In genomic region chr10:102455893-102456471, GRCh38 we compare ENCODE assay signal across 11 cellular contexts. TPM values are rescaled to one million over a fixed set of nuclear protein-coding genes. Genes with fewer than 3 reads are reported as not detected.
DNase-seq lines count a peak whose midpoint lies in the region; ATAC-seq, FAIRE-seq and TF ChIP-seq lines count a peak whose summit lies in the region.
"Had no signal": no experiment of that assay in that cellular context is flagged by ENCODE, and none has a peak within 500 bp of the region (broad histone marks: within the 10 kb centered on the region; RNA-seq: fewer than 3 reads in every experiment).

No MANE protein-coding gene starts in this region.

- no peak overlapping the region for H3K4me3 Mint-ChIP-seq in activated T-cell treated with anti-CD3 and anti-CD28 coated beads, Interleukin-2, amount 50 U/mL, for 72 hours

- no peak overlapping the region for H3K4me3 ChIP-seq in fibroblast of mammary gland (ENCODE audit: control insufficient read depth, low read depth, low read length)
- H3K4me3 ChIP-seq in vagina, result no peak overlapping the region

- DNase-seq in activated T-cell treated with anti-CD3 and anti-CD28 coated beads, Interleukin-2, amount 50 U/mL, for 72 hours, result no peak
- DNase-seq in activated T-cell treated with anti-CD3 and anti-CD28 coated beads, Interleukin-2, amount 50 U/mL, for 1 hour, result no peak
- DNase-seq in RCC 7860 (ENCODE audit: low spot score) (peak; percentile 79), fibroblast of mammary gland (ENCODE audit: low read depth) (peak; percentile 91), stromal cell of bone marrow (ENCODE audit: low read depth) (peak; percentile 82), cerebellum (ENCODE audit: low spot score) (no peak), vagina (ENCODE audit: extremely low spot score in 2 of 2) (no peak)
- DNase-seq: CD4-positive, CD25-positive, alpha-beta regulatory T cell; hippocampal formation; occipital lobe had no signal

- no peaks in the 10 kb centered on the region for H3K4me1 ChIP-seq in vagina

- H3K27me3 Mint-ChIP-seq in activated T-cell treated with anti-CD3 and anti-CD28 coated beads, Interleukin-2, amount 50 U/mL, for 72 hours (ENCODE audit: low read depth), result no peaks in the 10 kb centered on the region

- peaks cover 4 to 10% of the 10 kb centered on the region in 2 donors for H3K36me3 Mint-ChIP-seq in activated T-cell treated with anti-CD3 and anti-CD28 coated beads, Interleukin-2, amount 50 U/mL, for 72 hours (ENCODE audit: insufficient read depth in 2 of 2)

- no peak overlapping the region for H3K27ac ChIP-seq in vagina

- FAIRE-seq in RCC 7860 (lab: Jason Lieb, UNC), result peak; percentile 81

- peak overlapping the region; percentile 35 for H3K27ac Mint-ChIP-seq in activated T-cell treated with anti-CD3 and anti-CD28 coated beads, Interleukin-2, amount 50 U/mL, for 72 hours

- H3K9me3 Mint-ChIP-seq in activated T-cell treated with anti-CD3 and anti-CD28 coated beads, Interleukin-2, amount 50 U/mL, for 72 hours, result no peaks in the 10 kb centered on the region
- H3K9me3 Mint-ChIP-seq: CD4-positive, CD25-positive, alpha-beta regulatory T cell had no signal

- intact Hi-C loops in vagina (cut with DNase I), result no loop called here

- ATAC-seq in activated T-cell treated with anti-CD3 and anti-CD28 coated beads, Interleukin-2, amount 50 U/mL, for 72 hours (replicated peaks in 1 of 2), result no peak
- ATAC-seq in SK-N-SH treated with all-trans-retinoic acid at 6 μM for 48 hours, result no peak

- H3K9me3 ChIP-seq in vagina, result no peaks in the 10 kb centered on the region

- no peaks in the 10 kb centered on the region for H3K27me3 ChIP-seq in vagina

- H3K36me3 ChIP-seq in vagina, result no peaks in the 10 kb centered on the region

- peaks cover 40% of the 10 kb centered on the region for H3K4me1 Mint-ChIP-seq in activated T-cell treated with anti-CD3 and anti-CD28 coated beads, Interleukin-2, amount 50 U/mL, for 72 hours (ENCODE audit: low read depth)

- TF ChIP-seq POLR2A in vagina (IDR thresholded peaks at IDR 0.05), result no peak

- TF ChIP-seq CTCF in fibroblast of mammary gland (conservative IDR thresholded peaks at IDR 0.05; ENCODE audit: control insufficient read depth, insufficient read depth, low read depth, low read length), result no peak
- no peak for TF ChIP-seq CTCF in vagina (IDR thresholded peaks at IDR 0.05)

TF ChIP-seq in SK-N-SH treated with all-trans-retinoic acid at 6 μM for 48 hours, 23 proteins besides CTCF, POLR2A, EP300 and RAD21 (continues in another document):
- TF ChIP-seq, protein P1, sequence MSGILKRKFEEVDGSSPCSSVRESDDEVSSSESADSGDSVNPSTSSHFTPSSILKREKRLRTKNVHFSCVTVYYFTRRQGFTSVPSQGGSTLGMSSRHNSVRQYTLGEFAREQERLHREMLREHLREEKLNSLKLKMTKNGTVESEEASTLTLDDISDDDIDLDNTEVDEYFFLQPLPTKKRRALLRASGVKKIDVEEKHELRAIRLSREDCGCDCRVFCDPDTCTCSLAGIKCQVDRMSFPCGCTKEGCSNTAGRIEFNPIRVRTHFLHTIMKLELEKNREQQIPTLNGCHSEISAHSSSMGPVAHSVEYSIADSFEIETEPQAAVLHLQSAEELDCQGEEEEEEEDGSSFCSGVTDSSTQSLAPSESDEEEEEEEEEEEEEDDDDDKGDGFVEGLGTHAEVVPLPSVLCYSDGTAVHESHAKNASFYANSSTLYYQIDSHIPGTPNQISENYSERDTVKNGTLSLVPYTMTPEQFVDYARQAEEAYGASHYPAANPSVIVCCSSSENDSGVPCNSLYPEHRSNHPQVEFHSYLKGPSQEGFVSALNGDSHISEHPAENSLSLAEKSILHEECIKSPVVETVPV (CRISPR knock-in tag; IDR thresholded peaks at IDR 0.05), result no peak
- TF ChIP-seq POU6F1 (CRISPR knock-in tag; IDR thresholded peaks at IDR 0.05; ENCODE audit: borderline replicate concordance, low read depth) (no peak), TOX (CRISPR knock-in tag; IDR thresholded peaks at IDR 0.05; ENCODE audit: borderline replicate concordance) (no peak), SNAI2 (CRISPR knock-in tag; IDR thresholded peaks at IDR 0.05) (no peak), CSDC2 (CRISPR knock-in tag; IDR thresholded peaks at IDR 0.05) (no peak), RARB (CRISPR knock-in tag; IDR thresholded peaks at IDR 0.05) (no peak), PATZ1 (CRISPR knock-in tag; IDR thresholded peaks at IDR 0.05; ENCODE audit: borderline replicate concordance) (no peak), ZNF70 (CRISPR knock-in tag; IDR thresholded peaks at IDR 0.05) (no peak), OSR1 (CRISPR knock-in tag; IDR thresholded peaks at IDR 0.05) (no peak), ARNTL (CRISPR knock-in tag; IDR thresholded peaks at IDR 0.05; ENCODE audit: borderline replicate concordance, low read depth) (no peak)
- TF ChIP-seq, protein P2, sequence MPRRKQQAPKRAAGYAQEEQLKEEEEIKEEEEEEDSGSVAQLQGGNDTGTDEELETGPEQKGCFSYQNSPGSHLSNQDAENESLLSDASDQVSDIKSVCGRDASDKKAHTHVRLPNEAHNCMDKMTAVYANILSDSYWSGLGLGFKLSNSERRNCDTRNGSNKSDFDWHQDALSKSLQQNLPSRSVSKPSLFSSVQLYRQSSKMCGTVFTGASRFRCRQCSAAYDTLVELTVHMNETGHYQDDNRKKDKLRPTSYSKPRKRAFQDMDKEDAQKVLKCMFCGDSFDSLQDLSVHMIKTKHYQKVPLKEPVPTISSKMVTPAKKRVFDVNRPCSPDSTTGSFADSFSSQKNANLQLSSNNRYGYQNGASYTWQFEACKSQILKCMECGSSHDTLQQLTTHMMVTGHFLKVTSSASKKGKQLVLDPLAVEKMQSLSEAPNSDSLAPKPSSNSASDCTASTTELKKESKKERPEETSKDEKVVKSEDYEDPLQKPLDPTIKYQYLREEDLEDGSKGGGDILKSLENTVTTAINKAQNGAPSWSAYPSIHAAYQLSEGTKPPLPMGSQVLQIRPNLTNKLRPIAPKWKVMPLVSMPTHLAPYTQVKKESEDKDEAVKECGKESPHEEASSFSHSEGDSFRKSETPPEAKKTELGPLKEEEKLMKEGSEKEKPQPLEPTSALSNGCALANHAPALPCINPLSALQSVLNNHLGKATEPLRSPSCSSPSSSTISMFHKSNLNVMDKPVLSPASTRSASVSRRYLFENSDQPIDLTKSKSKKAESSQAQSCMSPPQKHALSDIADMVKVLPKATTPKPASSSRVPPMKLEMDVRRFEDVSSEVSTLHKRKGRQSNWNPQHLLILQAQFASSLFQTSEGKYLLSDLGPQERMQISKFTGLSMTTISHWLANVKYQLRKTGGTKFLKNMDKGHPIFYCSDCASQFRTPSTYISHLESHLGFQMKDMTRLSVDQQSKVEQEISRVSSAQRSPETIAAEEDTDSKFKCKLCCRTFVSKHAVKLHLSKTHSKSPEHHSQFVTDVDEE (CRISPR knock-in tag; IDR thresholded peaks at IDR 0.05), result no peak

RNA-seq across cellular contexts. Expression of gene C10orf95, which starts 4.6 kb away (rescaled TPM):
- total RNA-seq in activated T-cell treated with anti-CD3 and anti-CD28 coated beads, Interleukin-2, amount 50 U/mL, for 72 hours, result under 1 TPM in 1 of 2 donors, not detected in 1; 0.21 TPM
- total RNA-seq in cerebellum (not detected), vagina (not detected)
- total RNA-seq: occipital lobe had no signal

RNA-seq across cellular contexts. Expression of gene CUEDC2, which starts 23.6 kb away (rescaled TPM):
- 10 to 100 TPM; 78.7 to 79.5 TPM for total RNA-seq in activated T-cell treated with anti-CD3 and anti-CD28 coated beads, Interleukin-2, amount 50 U/mL, for 72 hours
- total RNA-seq in cerebellum (28.3 TPM), vagina (52.1 TPM)

RNA-seq across cellular contexts. Expression of gene FBXL15, which starts 35.3 kb away (rescaled TPM):
- total RNA-seq in activated T-cell treated with anti-CD3 and anti-CD28 coated beads, Interleukin-2, amount 50 U/mL, for 72 hours, result 10 to 100 TPM; 15.3 TPM
- total RNA-seq in cerebellum (6.2 TPM), vagina (27.7 TPM)

RNA-seq across cellular contexts. Expression of gene PSD, which starts 37.4 kb away (rescaled TPM):
- total RNA-seq in activated T-cell treated with anti-CD3 and anti-CD28 coated beads, Interleukin-2, amount 50 U/mL, for 72 hours, result 10 to 100 TPM in 1 of 2 donors, 1 to 10 TPM in 1; 8.6 to 11.7 TPM
- total RNA-seq in cerebellum (38.8 TPM), vagina (6.4 TPM)

RNA-seq across cellular contexts. Expression of gene ACTR1A, which starts 46.5 kb away (rescaled TPM):
- total RNA-seq in activated T-cell treated with anti-CD3 and anti-CD28 coated beads, Interleukin-2, amount 50 U/mL, for 72 hours, result 10 to 100 TPM; 61.6 to 68.3 TPM
- 115 TPM for total RNA-seq in cerebellum
- 74.2 TPM for total RNA-seq in vagina

Comparison
In these comparisons a context has a peak if more than half of its experiments do, and no peak if none do; other contexts are left out.
1. DNase-seq: peak in RCC 7860 (single experiment), fibroblast of mammary gland (single experiment) and stromal cell of bone marrow (single experiment); none in activated T-cell treated with anti-CD3 and anti-CD28 coated beads, Interleukin-2, amount 50 U/mL, for 72 hours (0 of 2), activated T-cell treated with anti-CD3 and anti-CD28 coated beads, Interleukin-2, amount 50 U/mL, for 1 hour (single experiment), cerebellum (single experiment) and vagina (0 of 2).